Comparison of ENCODE assay signal across 1 cellular context in the genomic region with DNA sequence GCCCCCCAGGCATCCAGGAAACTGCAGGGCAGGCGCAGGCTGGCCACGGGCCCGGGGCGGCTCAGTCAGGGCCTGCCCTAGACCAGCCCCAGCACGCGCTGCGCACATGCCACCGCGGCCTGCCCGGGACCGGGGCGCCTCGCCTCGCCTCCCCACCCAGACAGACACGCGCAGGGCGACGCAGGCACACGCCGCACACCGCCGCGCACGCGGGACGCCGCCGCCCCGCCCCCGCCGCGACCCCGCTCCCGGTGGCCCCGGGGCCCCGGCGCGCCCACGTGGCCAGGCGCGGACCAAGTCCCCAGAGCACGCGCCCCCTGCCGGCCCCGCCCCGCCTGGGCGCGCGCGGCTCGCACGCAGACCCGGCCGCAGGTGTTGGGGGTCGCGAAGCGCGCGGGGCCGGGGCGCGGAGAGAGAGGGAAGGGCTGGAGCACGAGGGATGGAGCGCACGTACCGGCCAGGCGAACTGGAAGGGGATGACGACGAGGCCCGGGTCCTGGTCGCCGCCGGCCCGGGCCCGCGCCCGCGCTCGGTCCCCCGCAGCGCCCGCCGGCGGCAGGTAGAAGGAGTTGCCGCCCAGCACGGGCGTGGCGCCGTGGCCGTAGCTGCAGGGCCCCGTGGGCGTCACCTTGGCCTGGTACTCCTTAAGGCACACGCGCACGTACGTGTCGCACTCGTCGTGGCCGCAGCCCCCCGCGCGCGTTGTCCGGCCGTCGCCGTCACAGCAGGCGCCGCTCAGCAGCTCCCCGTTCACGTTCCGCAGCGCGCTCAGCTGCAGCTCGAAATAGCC.
TF ChIP-seq lines count a peak whose summit lies in the region.

No MANE protein-coding gene starts in this region.

TF ChIP-seq in K562, 482 proteins besides CTCF, POLR2A, EP300 and RAD21 (continued from another document):
- TF ChIP-seq PCBP1 (IDR thresholded peaks at IDR 0.05; ENCODE audit: low read depth, low read length, poor library complexity, severe bottlenecking) (no peak), CHD1 (IDR thresholded peaks at IDR 0.05; ENCODE audit: low read length) (no peak), ZNF354B (CRISPR knock-in tag; IDR thresholded peaks at IDR 0.05) (no peak)
